ENCODE assay signal across 9 cellular contexts in genomic region chr4:111283066-111283677, GRCh38.
DNase-seq lines count a peak whose midpoint lies in the region; ATAC-seq and TF ChIP-seq lines count a peak whose summit lies in the region.
"Had no signal": no experiment of that assay in that cellular context is flagged by ENCODE, and none has a peak within 500 bp of the region (broad histone marks: within the 10 kb centered on the region; RNA-seq: fewer than 3 reads in every experiment).

No MANE protein-coding gene starts in this region.

- H3K4me2 ChIP-seq in fibroblast of lung (ENCODE audit: extremely low read depth, insufficient read depth, low read length) = no peak overlapping the region

- no peak overlapping the region for H3K4me3 ChIP-seq in MG63
- no peak overlapping the region for H3K4me3 ChIP-seq in fibroblast of lung (replicated peaks in 1 of 4; ENCODE audit: control extremely low read depth in 1 of 4, insufficient read depth in 1 of 4, low read depth in 3 of 4, low read length in 4 of 4)

- H3K27me3 Mint-ChIP-seq in activated B cell treated with CpG ODN at 0.5 μM for 24 hours = peaks cover 1% of the 10 kb centered on the region
- H3K27me3 Mint-ChIP-seq: activated naive CD8-positive, alpha-beta T cell had no signal

- TF ChIP-seq CTCF in activated B cell treated with CpG ODN at 0.5 μM for 24 hours (IDR thresholded peaks at IDR 0.05) = peak; percentile 84
- peak; percentile 85 to 90 for TF ChIP-seq CTCF in fibroblast of lung (conservative IDR thresholded peaks at IDR 0.05 in 1 of 2, IDR thresholded peaks at IDR 0.05 in 1 of 2; ENCODE audit: low read depth in 1 of 2, low read length in 2 of 2)
- TF ChIP-seq CTCF in omental fat pad (IDR thresholded peaks at IDR 0.05) = peak in 1 of 3 donors; percentile 8

- H3K4me1 ChIP-seq in fibroblast of lung (ENCODE audit: control insufficient read depth, extremely low read depth, insufficient read depth, low read length) = no peaks in the 10 kb centered on the region

- POLR2A ChIA-PET in activated B cell treated with CpG ODN at 0.5 μM for 24 hours (lab: Charles Lee) = no interaction called here

- H3K27ac Mint-ChIP-seq in activated B cell treated with CpG ODN at 0.5 μM for 24 hours = no peak overlapping the region
- H3K27ac Mint-ChIP-seq: activated naive CD8-positive, alpha-beta T cell had no signal

- no peak overlapping the region for H2AFZ ChIP-seq in fibroblast of lung (ENCODE audit: low read length)

- H3K36me3 Mint-ChIP-seq in activated B cell treated with CpG ODN at 0.5 μM for 24 hours (ENCODE audit: low read depth) = no peaks in the 10 kb centered on the region
- H3K36me3 Mint-ChIP-seq: activated naive CD8-positive, alpha-beta T cell had no signal

- no peaks in the 10 kb centered on the region for H3K9me3 Mint-ChIP-seq in activated B cell treated with CpG ODN at 0.5 μM for 24 hours

- H3K4me3 Mint-ChIP-seq in activated B cell treated with CpG ODN at 0.5 μM for 24 hours = no peak overlapping the region
- H3K4me3 Mint-ChIP-seq: activated naive CD8-positive, alpha-beta T cell had no signal

- CTCF ChIA-PET in activated B cell treated with CpG ODN at 0.5 μM for 24 hours (lab: Charles Lee) = interaction anchor here (0.6 to 1.7 kb wide), 2 partner anchors 29 to 1285 kb away, joined by 3 to 6 read pairs; no protein-coding TSS in a partner anchor

- ATAC-seq in GM21367 (IDR thresholded peaks at IDR 0.05; ENCODE audit: unreplicated experiment) (peak; percentile 66), activated B cell treated with CpG ODN at 0.5 μM for 24 hours (ENCODE audit: low read depth) (no peak), omental fat pad (ENCODE audit: low FRiP score) (no peak)

- H3K4me1 Mint-ChIP-seq in activated B cell treated with CpG ODN at 0.5 μM for 24 hours = no peaks in the 10 kb centered on the region

- H3K27ac ChIP-seq in fibroblast of lung (ENCODE audit: insufficient read depth, low read length) = no peak overlapping the region

- intact Hi-C loops in activated B cell treated with CpG ODN at 0.5 μM for 24 hours (cut with micrococcal nuclease) = no loop called here

- DNase-seq in EH (ENCODE audit: low read depth) = peak; percentile 68
- peak; percentile 8 for DNase-seq in MG63
- DNase-seq in activated B cell treated with CpG ODN at 0.5 μM for 24 hours = peak; percentile 15
- DNase-seq in fibroblast of lung (ENCODE audit: low read depth in 2 of 2) = peak; percentile 23 to 53
- DNase-seq in omental fat pad (ENCODE audit: low spot score) = peak; percentile 26
- DNase-seq in middle frontal gyrus (ENCODE audit: extremely low spot score, low spot score) = no peak
- no peak for DNase-seq in NCI-H1092 treated with DMSO at 0.1 percent for 48 hours (lab: John Stamatoyannopoulos, UW)

- H3K9ac ChIP-seq in fibroblast of lung (ENCODE audit: insufficient read depth, low read length) = no peak overlapping the region

- no peaks in the 10 kb centered on the region for H3K36me3 ChIP-seq in MG63
- H3K36me3 ChIP-seq in fibroblast of lung (ENCODE audit: control insufficient read depth, insufficient read depth, low read length) = no peaks in the 10 kb centered on the region

- H3K9me3 ChIP-seq in MG63 = no peaks in the 10 kb centered on the region
- H3K9me3 ChIP-seq in fibroblast of lung (ENCODE audit: control insufficient read depth, insufficient read depth, low read depth, low read length) = no peaks in the 10 kb centered on the region

- H3K27me3 ChIP-seq in MG63 (no peaks in the 10 kb centered on the region), fibroblast of lung (ENCODE audit: control insufficient read depth, insufficient read depth, low read length) (no peaks in the 10 kb centered on the region)

- no peaks in the 10 kb centered on the region for H3K79me2 ChIP-seq in fibroblast of lung (ENCODE audit: control insufficient read depth, insufficient read depth, low read length)

- no peaks in the 10 kb centered on the region for H4K20me1 ChIP-seq in fibroblast of lung (ENCODE audit: control insufficient read depth, extremely low read depth, insufficient read depth, low read length)

Comparison
In these comparisons a context has a peak if more than half of its experiments do, and no peak if none do; other contexts are left out.
1. DNase-seq: peak in EH (single experiment), MG63 (single experiment), activated B cell treated with CpG ODN at 0.5 μM for 24 hours (single experiment), fibroblast of lung (2 of 2) and omental fat pad (single experiment); none in middle frontal gyrus (single experiment) and NCI-H1092 treated with DMSO at 0.1 percent for 48 hours (single experiment).